In the genomic region with DNA sequence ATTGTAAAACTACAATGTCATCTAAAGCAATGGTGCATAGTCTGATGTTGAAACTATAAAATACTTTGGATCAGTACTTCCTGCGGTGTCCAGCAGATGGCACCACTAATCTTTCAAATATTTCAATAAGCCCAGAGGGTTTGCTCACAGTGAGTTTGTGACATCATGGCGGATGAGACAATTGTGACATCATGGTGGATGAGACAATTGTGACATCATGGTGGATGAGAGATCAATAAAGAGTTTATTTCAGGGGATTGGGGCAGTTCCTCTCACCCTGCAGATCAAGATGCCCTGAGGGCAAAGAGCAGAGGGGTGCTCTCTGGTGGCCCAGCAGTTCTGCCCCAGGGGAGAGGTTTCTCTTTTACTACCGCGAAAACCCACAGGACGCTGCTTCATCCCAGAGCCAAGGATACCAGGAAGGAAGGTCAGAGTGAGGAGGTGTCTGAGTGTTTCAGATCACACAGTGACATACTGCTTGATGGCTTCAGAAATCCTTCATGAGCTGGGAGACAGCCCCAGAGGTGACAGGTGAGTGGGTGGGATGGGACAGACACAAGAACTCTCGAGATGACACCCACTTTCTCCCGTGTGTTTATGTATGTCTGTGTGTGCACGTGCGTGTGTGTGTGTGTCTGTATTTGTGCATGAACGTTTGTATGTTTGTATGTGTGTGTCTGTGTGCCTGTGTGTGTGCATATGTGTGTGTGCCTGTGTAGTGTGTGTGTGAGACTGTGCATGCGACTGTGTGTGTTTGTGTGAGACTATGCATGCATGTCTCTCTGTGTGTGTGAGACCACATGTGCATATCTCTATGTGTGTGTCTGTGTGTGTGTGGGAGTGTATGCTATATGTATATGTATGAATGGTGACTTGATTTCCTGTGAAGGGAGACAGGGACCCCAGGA, we compare ENCODE assay signal across 1 cellular context.
TF ChIP-seq lines count a peak whose summit lies in the region.

No MANE protein-coding gene starts in this region.

TF ChIP-seq in A549, 52 proteins besides CTCF, POLR2A, EP300 and RAD21 (continued from another document):
- TF ChIP-seq REST (IDR thresholded peaks at IDR 0.05), result no peak
- TF ChIP-seq PBX3 (IDR thresholded peaks at IDR 0.05), result no peak
- no peak for TF ChIP-seq HOXB13 (CRISPR knock-in tag; IDR thresholded peaks at IDR 0.05; ENCODE audit: low read depth)
- no peak for TF ChIP-seq BHLHE40 (IDR thresholded peaks at IDR 0.05; ENCODE audit: low read depth, low read length)
- no peak for TF ChIP-seq RFX5 (IDR thresholded peaks at IDR 0.05)
- TF ChIP-seq FOSL2 (IDR thresholded peaks at IDR 0.05), result no peak
- peak; percentile 7; the same call in 1 of the 2 replicates for TF ChIP-seq FOSL2 (CRISPR knock-in tag; IDR thresholded peaks at IDR 0.05)
- no peak for TF ChIP-seq ESRRA (IDR thresholded peaks at IDR 0.05; ENCODE audit: borderline replicate concordance, low read length)
- TF ChIP-seq, protein P1, sequence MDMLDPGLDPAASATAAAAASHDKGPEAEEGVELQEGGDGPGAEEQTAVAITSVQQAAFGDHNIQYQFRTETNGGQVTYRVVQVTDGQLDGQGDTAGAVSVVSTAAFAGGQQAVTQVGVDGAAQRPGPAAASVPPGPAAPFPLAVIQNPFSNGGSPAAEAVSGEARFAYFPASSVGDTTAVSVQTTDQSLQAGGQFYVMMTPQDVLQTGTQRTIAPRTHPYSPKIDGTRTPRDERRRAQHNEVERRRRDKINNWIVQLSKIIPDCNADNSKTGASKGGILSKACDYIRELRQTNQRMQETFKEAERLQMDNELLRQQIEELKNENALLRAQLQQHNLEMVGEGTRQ (IDR thresholded peaks at IDR 0.05), result no peak
TF ChIP-seq in A549: peak in this region for 2.
